In genomic region chr6:137914530-137915193, GRCh38 we compare ENCODE assay signal across 1 cellular context.
TF ChIP-seq lines count a peak whose summit lies in the region.

No MANE protein-coding gene starts in this region.

TF ChIP-seq in K562, 482 proteins besides CTCF, POLR2A, EP300 and RAD21 (continued from another document and continues in another):
- TF ChIP-seq ZNF639 (CRISPR knock-in tag; conservative IDR thresholded peaks at IDR 0.05 in 1 of 2, IDR thresholded peaks at IDR 0.05 in 1 of 2) (peak in 1 of 2 experiments; percentile 47; a peak in 1 of 4 replicates), RB1 (IDR thresholded peaks at IDR 0.05; ENCODE audit: low read depth) (no peak), PRMT5 (CRISPR knock-in tag; IDR thresholded peaks at IDR 0.05) (no peak), TGIF2 (CRISPR knock-in tag; IDR thresholded peaks at IDR 0.05) (no peak), ZZZ3 (IDR thresholded peaks at IDR 0.05) (no peak), ZNF407 (IDR thresholded peaks at IDR 0.05; ENCODE audit: low read depth) (no peak), BACH1 (tag; IDR thresholded peaks at IDR 0.05) (peak; percentile 23; the same call in 1 of the 2 replicates), SMARCB1 (IDR thresholded peaks at IDR 0.05; ENCODE audit: insufficient read length, low read depth) (no peak), NCOA6 (IDR thresholded peaks at IDR 0.05) (0 out of 2 replicates have a peak, but pooled peaks have one; percentile 10), ZNF253 (CRISPR knock-in tag; conservative IDR thresholded peaks at IDR 0.05) (no peak), U2AF1 (optimal IDR thresholded peaks at IDR 0.05; ENCODE audit: low read depth, low read length) (no peak), ZBTB1 (CRISPR knock-in tag; IDR thresholded peaks at IDR 0.05; ENCODE audit: borderline replicate concordance, low read depth) (no peak), ZNF124 (CRISPR knock-in tag; IDR thresholded peaks at IDR 0.05) (no peak), PHB (CRISPR knock-in tag; IDR thresholded peaks at IDR 0.05) (no peak), KAT2B (IDR thresholded peaks at IDR 0.05; ENCODE audit: low read depth, low read length) (no peak), ZNF146 (CRISPR knock-in tag; IDR thresholded peaks at IDR 0.05; ENCODE audit: unreplicated experiment) (no peak), NFE2 (IDR thresholded peaks at IDR 0.05; ENCODE audit: low read depth) (0 out of 2 replicates have a peak, but pooled peaks have one; percentile 12), TAF9B (IDR thresholded peaks at IDR 0.05; ENCODE audit: partially characterized antibody) (no peak), NUFIP1 (IDR thresholded peaks at IDR 0.05; ENCODE audit: partially characterized antibody) (no peak), FOS (IDR thresholded peaks at IDR 0.05; ENCODE audit: extremely low read depth, insufficient read length) (no peak), ZC3H4 (CRISPR knock-in tag; IDR thresholded peaks at IDR 0.05; ENCODE audit: borderline replicate concordance) (no peak), ZNF311 (CRISPR knock-in tag; IDR thresholded peaks at IDR 0.05) (no peak), ZNF717 (CRISPR knock-in tag; IDR thresholded peaks at IDR 0.05) (no peak), ZBTB2 (IDR thresholded peaks at IDR 0.05) (no peak; the same call in 1 of the 2 replicates), DEAF1 (CRISPR knock-in tag; IDR thresholded peaks at IDR 0.05) (no peak; the same call in 1 of the 2 replicates), KLF13 (tag; IDR thresholded peaks at IDR 0.05; ENCODE audit: borderline replicate concordance, low read depth) (no peak), RHOXF2B (CRISPR knock-in tag; conservative IDR thresholded peaks at IDR 0.05) (no peak), PHF21A (IDR thresholded peaks at IDR 0.05; ENCODE audit: borderline replicate concordance, low read depth) (no peak), RBM22 (IDR thresholded peaks at IDR 0.05; ENCODE audit: low read depth, low read length, poor library complexity, severe bottlenecking) (no peak), BCOR (IDR thresholded peaks at IDR 0.05) (no peak), HMGN3 (IDR thresholded peaks at IDR 0.05; ENCODE audit: borderline replicate concordance, extremely low read depth, insufficient read length, low read depth, low read length) (no peak), ETV1 (tag; conservative IDR thresholded peaks at IDR 0.05; ENCODE audit: low read depth) (peak; percentile 52; the same call in 1 of the 2 replicates), ARHGAP35 (IDR thresholded peaks at IDR 0.05; ENCODE audit: partially characterized antibody) (no peak), CBX5 (IDR thresholded peaks at IDR 0.05; ENCODE audit: borderline replicate concordance, low read depth) (no peak), RUNX1 (IDR thresholded peaks at IDR 0.05; ENCODE audit: low read depth) (no peak), DMBX1 (CRISPR knock-in tag; IDR thresholded peaks at IDR 0.05; ENCODE audit: borderline replicate concordance) (peak; percentile 56; the same call in 1 of the 2 replicates)
- TF ChIP-seq, protein P1, sequence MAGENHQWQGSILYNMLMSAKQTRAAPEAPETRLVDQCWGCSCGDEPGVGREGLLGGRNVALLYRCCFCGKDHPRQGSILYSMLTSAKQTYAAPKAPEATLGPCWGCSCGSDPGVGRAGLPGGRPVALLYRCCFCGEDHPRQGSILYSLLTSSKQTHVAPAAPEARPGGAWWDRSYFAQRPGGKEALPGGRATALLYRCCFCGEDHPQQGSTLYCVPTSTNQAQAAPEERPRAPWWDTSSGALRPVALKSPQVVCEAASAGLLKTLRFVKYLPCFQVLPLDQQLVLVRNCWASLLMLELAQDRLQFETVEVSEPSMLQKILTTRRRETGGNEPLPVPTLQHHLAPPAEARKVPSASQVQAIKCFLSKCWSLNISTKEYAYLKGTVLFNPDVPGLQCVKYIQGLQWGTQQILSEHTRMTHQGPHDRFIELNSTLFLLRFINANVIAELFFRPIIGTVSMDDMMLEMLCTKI (IDR thresholded peaks at IDR 0.05; ENCODE audit: partially characterized antibody), result no peak
- TF ChIP-seq, protein P2, sequence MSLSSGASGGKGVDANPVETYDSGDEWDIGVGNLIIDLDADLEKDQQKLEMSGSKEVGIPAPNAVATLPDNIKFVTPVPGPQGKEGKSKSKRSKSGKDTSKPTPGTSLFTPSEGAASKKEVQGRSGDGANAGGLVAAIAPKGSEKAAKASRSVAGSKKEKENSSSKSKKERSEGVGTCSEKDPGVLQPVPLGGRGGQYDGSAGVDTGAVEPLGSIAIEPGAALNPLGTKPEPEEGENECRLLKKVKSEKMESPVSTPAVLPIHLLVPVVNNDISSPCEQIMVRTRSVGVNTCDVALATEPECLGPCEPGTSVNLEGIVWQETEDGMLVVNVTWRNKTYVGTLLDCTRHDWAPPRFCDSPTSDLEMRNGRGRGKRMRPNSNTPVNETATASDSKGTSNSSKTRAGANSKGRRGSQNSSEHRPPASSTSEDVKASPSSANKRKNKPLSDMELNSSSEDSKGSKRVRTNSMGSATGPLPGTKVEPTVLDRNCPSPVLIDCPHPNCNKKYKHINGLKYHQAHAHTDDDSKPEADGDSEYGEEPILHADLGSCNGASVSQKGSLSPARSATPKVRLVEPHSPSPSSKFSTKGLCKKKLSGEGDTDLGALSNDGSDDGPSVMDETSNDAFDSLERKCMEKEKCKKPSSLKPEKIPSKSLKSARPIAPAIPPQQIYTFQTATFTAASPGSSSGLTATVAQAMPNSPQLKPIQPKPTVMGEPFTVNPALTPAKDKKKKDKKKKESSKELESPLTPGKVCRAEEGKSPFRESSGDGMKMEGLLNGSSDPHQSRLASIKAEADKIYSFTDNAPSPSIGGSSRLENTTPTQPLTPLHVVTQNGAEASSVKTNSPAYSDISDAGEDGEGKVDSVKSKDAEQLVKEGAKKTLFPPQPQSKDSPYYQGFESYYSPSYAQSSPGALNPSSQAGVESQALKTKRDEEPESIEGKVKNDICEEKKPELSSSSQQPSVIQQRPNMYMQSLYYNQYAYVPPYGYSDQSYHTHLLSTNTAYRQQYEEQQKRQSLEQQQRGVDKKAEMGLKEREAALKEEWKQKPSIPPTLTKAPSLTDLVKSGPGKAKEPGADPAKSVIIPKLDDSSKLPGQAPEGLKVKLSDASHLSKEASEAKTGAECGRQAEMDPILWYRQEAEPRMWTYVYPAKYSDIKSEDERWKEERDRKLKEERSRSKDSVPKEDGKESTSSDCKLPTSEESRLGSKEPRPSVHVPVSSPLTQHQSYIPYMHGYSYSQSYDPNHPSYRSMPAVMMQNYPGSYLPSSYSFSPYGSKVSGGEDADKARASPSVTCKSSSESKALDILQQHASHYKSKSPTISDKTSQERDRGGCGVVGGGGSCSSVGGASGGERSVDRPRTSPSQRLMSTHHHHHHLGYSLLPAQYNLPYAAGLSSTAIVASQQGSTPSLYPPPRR (CRISPR knock-in tag; IDR thresholded peaks at IDR 0.05; ENCODE audit: borderline replicate concordance), result no peak
- TF ChIP-seq, protein P3, sequence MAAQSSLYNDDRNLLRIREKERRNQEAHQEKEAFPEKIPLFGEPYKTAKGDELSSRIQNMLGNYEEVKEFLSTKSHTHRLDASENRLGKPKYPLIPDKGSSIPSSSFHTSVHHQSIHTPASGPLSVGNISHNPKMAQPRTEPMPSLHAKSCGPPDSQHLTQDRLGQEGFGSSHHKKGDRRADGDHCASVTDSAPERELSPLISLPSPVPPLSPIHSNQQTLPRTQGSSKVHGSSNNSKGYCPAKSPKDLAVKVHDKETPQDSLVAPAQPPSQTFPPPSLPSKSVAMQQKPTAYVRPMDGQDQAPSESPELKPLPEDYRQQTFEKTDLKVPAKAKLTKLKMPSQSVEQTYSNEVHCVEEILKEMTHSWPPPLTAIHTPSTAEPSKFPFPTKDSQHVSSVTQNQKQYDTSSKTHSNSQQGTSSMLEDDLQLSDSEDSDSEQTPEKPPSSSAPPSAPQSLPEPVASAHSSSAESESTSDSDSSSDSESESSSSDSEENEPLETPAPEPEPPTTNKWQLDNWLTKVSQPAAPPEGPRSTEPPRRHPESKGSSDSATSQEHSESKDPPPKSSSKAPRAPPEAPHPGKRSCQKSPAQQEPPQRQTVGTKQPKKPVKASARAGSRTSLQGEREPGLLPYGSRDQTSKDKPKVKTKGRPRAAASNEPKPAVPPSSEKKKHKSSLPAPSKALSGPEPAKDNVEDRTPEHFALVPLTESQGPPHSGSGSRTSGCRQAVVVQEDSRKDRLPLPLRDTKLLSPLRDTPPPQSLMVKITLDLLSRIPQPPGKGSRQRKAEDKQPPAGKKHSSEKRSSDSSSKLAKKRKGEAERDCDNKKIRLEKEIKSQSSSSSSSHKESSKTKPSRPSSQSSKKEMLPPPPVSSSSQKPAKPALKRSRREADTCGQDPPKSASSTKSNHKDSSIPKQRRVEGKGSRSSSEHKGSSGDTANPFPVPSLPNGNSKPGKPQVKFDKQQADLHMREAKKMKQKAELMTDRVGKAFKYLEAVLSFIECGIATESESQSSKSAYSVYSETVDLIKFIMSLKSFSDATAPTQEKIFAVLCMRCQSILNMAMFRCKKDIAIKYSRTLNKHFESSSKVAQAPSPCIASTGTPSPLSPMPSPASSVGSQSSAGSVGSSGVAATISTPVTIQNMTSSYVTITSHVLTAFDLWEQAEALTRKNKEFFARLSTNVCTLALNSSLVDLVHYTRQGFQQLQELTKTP (IDR thresholded peaks at IDR 0.05; ENCODE audit: low read depth in 1 of 2, partially characterized antibody in 2 of 2), result peak; percentile 39 to 68
